In genomic region chr5:137888489-137888874, GRCh38 we compare ENCODE assay signal across 9 cellular contexts. TPM values are rescaled to one million over a fixed set of nuclear protein-coding genes. Genes with fewer than 3 reads are reported as not detected.
DNase-seq lines count a peak whose midpoint lies in the region; ATAC-seq, FAIRE-seq and TF ChIP-seq lines count a peak whose summit lies in the region.
"Had no signal": no experiment of that assay in that cellular context is flagged by ENCODE, and none has a peak within 500 bp of the region (broad histone marks: within the 10 kb centered on the region; RNA-seq: fewer than 3 reads in every experiment).

No MANE protein-coding gene starts in this region.

- H3K4me2 ChIP-seq in A549, result peak overlapping the region; percentile 74

- FAIRE-seq in A549 (lab: Jason Lieb, UNC) (no peak), bronchial epithelial cell (lab: Jason Lieb, UNC) (no peak)

- CTCF ChIA-PET in A549 (lab: Yijun Ruan, JAX), result interaction anchor here (0.7 to 2.4 kb wide), 5 partner anchors 10 to 1763 kb away, joined by 3 to 5 read pairs (median 4); no protein-coding TSS in a partner anchor

- H3K27ac ChIP-seq in A549 (peak overlapping the region; percentile 72 to 77), HUES6 (ENCODE audit: low read depth, low read length) (peak overlapping the region; percentile 12; the same call in 1 of the 2 replicates), muscle layer of colon (ENCODE audit: low read depth, low read length) (peak overlapping the region; percentile 39)

- H3K27me3 ChIP-seq in HUES6 (ENCODE audit: control insufficient read depth, insufficient read depth, low read length) (no peaks in the 10 kb centered on the region), bronchial epithelial cell (ENCODE audit: control insufficient read depth, insufficient read depth, low read length) (no peaks in the 10 kb centered on the region), muscle layer of colon (ENCODE audit: control insufficient read depth in 1 of 2, insufficient read depth in 2 of 2, low read length in 2 of 2) (no peaks in the 10 kb centered on the region)

- WGBS in A549 (ENCODE audit: missing lambda C conversion rate), result 62% methylated on average over 6 of the region's 6 CpGs

- POLR2A ChIA-PET in A549 (lab: Yijun Ruan, JAX), result interaction anchor here (0.8 to 1.4 kb wide), 2 partner anchors 15 to 54 kb away, joined by 3 to 5 read pairs; no protein-coding TSS in a partner anchor

- H3K9ac ChIP-seq in HUES6 (ENCODE audit: low read length), result peak overlapping the region; percentile 54
- no peak overlapping the region for H3K9ac ChIP-seq in muscle layer of colon (ENCODE audit: low read length)

- in situ Hi-C loops in KBM-7 (cut with MboI; ENCODE audit: low pct_unique_long_range_greater_than_20kb, low sequenced_read_pairs), result no loop called here

- H3K36me3 ChIP-seq in HUES6 (ENCODE audit: control insufficient read depth, insufficient read depth, low read length), result no peaks in the 10 kb centered on the region
- no peaks in the 10 kb centered on the region for H3K36me3 ChIP-seq in bronchial epithelial cell (ENCODE audit: control insufficient read depth, insufficient read depth, low read length)
- no peaks in the 10 kb centered on the region for H3K36me3 ChIP-seq in muscle layer of colon (ENCODE audit: insufficient read depth, low read length)

- TF ChIP-seq POLR2A in A549 (IDR thresholded peaks at IDR 0.05; ENCODE audit: low read length), result no peak

- peak overlapping the region; percentile 48 for H3K4me3 ChIP-seq in A549
- H3K4me3 ChIP-seq in HUES6 (ENCODE audit: low read depth, low read length), result peak overlapping the region; percentile 58
- H3K4me3 ChIP-seq in bronchial epithelial cell (ENCODE audit: low read depth, low read length), result peak overlapping the region; percentile 47
- H3K4me3 ChIP-seq in muscle layer of colon (ENCODE audit: low read depth in 1 of 2, low read length in 2 of 2), result peak overlapping the region; percentile 56 to 62

- DNase-seq in A549 (ENCODE audit: low read depth in 1 of 2, low spot score in 1 of 2) (no peak), bronchial epithelial cell (ENCODE audit: low read depth) (no peak), AG20443 (ENCODE audit: low spot score) (no peak), KBM-7 (no peak), NOMO-1 (lab: John Stamatoyannopoulos, UW; ENCODE audit: unreplicated experiment in 2 of 2) (no peak), GM03348 (ENCODE audit: low spot score) (no peak)
- DNase-seq: NCI-H526 treated with DMSO at 0.1 percent for 48 hours had no signal

- no peak for TF ChIP-seq RAD21 in A549 (conservative IDR thresholded peaks at IDR 0.05 in 1 of 2, IDR thresholded peaks at IDR 0.05 in 1 of 2)

- H3K9me3 ChIP-seq in A549 (no peaks in the 10 kb centered on the region), HUES6 (ENCODE audit: control insufficient read depth, insufficient read depth, low read depth, low read length) (no peaks in the 10 kb centered on the region), muscle layer of colon (ENCODE audit: low read length) (no peaks in the 10 kb centered on the region)

- H3K4me1 ChIP-seq in A549 (peaks cover 16% of the 10 kb centered on the region), HUES6 (ENCODE audit: control insufficient read depth, insufficient read depth, low read length) (peaks cover 12% of the 10 kb centered on the region), muscle layer of colon (ENCODE audit: insufficient read depth, low read length) (peaks cover 4% of the 10 kb centered on the region)

- TF ChIP-seq EP300 in A549 (IDR thresholded peaks at IDR 0.05), result no peak

- ATAC-seq in A549, result no peak

- no peak for TF ChIP-seq CTCF in A549 (IDR thresholded peaks at IDR 0.05)
- TF ChIP-seq CTCF in bronchial epithelial cell (IDR thresholded peaks at IDR 0.05; ENCODE audit: insufficient read depth, low read length, severe bottlenecking), result no peak

TF ChIP-seq in A549, 52 proteins besides CTCF, POLR2A, EP300 and RAD21:
- TF ChIP-seq JUNB (IDR thresholded peaks at IDR 0.05) (no peak), TP53 (CRISPR knock-in tag; IDR thresholded peaks at IDR 0.05) (no peak), REST (IDR thresholded peaks at IDR 0.05) (no peak), USF2 (IDR thresholded peaks at IDR 0.05) (no peak)
- TF ChIP-seq, protein P1, sequence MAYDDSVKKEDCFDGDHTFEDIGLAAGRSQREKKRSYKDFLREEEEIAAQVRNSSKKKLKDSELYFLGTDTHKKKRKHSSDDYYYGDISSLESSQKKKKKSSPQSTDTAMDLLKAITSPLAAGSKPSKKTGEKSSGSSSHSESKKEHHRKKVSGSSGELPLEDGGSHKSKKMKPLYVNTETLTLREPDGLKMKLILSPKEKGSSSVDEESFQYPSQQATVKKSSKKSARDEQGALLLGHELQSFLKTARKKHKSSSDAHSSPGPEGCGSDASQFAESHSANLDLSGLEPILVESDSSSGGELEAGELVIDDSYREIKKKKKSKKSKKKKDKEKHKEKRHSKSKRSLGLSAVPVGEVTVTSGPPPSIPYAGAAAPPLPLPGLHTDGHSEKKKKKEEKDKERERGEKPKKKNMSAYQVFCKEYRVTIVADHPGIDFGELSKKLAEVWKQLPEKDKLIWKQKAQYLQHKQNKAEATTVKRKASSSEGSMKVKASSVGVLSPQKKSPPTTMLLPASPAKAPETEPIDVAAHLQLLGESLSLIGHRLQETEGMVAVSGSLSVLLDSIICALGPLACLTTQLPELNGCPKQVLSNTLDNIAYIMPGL (CRISPR knock-in tag; IDR thresholded peaks at IDR 0.05; ENCODE audit: borderline replicate concordance), result no peak

RNA-seq across cellular contexts. Expression of gene PKD2L2, which starts 0.8 kb away (rescaled TPM):
- polyA plus RNA-seq in A549 (2011; rRNA removed) (0.05 TPM in 1 of 2 replicates, not detected in the other), A549 (2017; fragmentation: RNase III; extraction: RNeasy Plus Mini Kit Qiagen cat#74134 plus additional on column Dnase treatment) (0.04 TPM in 1 of 3 replicates, not detected in the others)
- 0.05 TPM in 1 of 2 replicates, not detected in the other for polyA plus RNA-seq in A549 (2012; cell fraction: cytosol; rRNA removed)
- not detected in 2 replicates for polyA plus RNA-seq in A549 (2012; cell fraction: nucleus; rRNA removed)
- not detected in 2 replicates for polyA minus RNA-seq in A549 (2011; rRNA and poly(A)+ RNA removed)
- not detected in 2 replicates for total RNA-seq in bronchial epithelial cell

RNA-seq across cellular contexts. Expression of gene MYOT, which starts 20.8 kb away (rescaled TPM):
- 0.08 and 0.13 TPM in 2 replicates for polyA plus RNA-seq in A549 (2011; rRNA removed)
- not detected in 2 replicates for polyA plus RNA-seq in A549 (2012; cell fraction: cytosol; rRNA removed)
- not detected in 2 replicates for polyA plus RNA-seq in A549 (2012; cell fraction: nucleus; rRNA removed)
- not detected in 3 replicates for polyA plus RNA-seq in A549 (2017; fragmentation: RNase III; extraction: RNeasy Plus Mini Kit Qiagen cat#74134 plus additional on column Dnase treatment)
- polyA minus RNA-seq in A549 (2011; rRNA and poly(A)+ RNA removed), result not detected in 2 replicates
- not detected in 2 replicates for total RNA-seq in bronchial epithelial cell

Comparison
In these comparisons a context has a peak if more than half of its experiments do, and no peak if none do; other contexts are left out.
1. H3K27ac ChIP-seq: peak in every context shown above with its lines; median percentile 74 in A549; 39 in muscle layer of colon; 12 in HUES6.